In genomic region chr5:127096328-127096993, GRCh38 we compare ENCODE assay signal across 30 cellular contexts. TPM values are rescaled to one million over a fixed set of nuclear protein-coding genes. Genes with fewer than 3 reads are reported as not detected.
"Had no signal": no experiment of that assay in that cellular context is flagged by ENCODE, and none has a peak within 500 bp of the region (broad histone marks: within the 10 kb centered on the region; RNA-seq: fewer than 3 reads in every experiment).

No MANE protein-coding gene starts in this region.

- H3K27ac ChIP-seq: colonic mucosa, dorsolateral prefrontal cortex, pancreas, prostate gland, skin epidermis, uterus, VCaP had no signal

- H3K27me3 Mint-ChIP-seq: activated naive CD8-positive, alpha-beta T cell; naive B cell had no signal

- H3K9me3 Mint-ChIP-seq: effector memory CD8-positive, alpha-beta T cell; mesothelial cell of epicardium; naive B cell; T-helper 2 cell treated with Interferon-gamma antibody and Interleukin-4, amounts not matched to agents 5 μg/mL and 100 μg/mL, for 36 hours had no signal

- H3K4me3 Mint-ChIP-seq: activated naive CD8-positive, alpha-beta T cell; effector memory CD8-positive, alpha-beta T cell; mesothelial cell of epicardium; naive B cell; T-helper 2 cell treated with Interferon-gamma antibody and Interleukin-4, amounts not matched to agents 5 μg/mL and 100 μg/mL, for 36 hours; type B pancreatic cell had no signal

- H3K4me1 ChIP-seq: colonic mucosa, pancreas, prostate gland, uterus had no signal

- H3K36me3 Mint-ChIP-seq: activated naive CD8-positive, alpha-beta T cell; mesothelial cell of epicardium; naive B cell had no signal

- H3K9me3 ChIP-seq: colonic mucosa, pancreas, prostate gland, uterus had no signal

- DNase-seq: activated CD4-positive, alpha-beta T cell treated with anti-CD3 and anti-CD28 coated beads for 48 hours; activated CD4-positive, alpha-beta T cell treated with anti-CD3 and anti-CD28 coated beads, Interleukin-2, amount 50 U/mL, for 48 hours; activated CD8-positive, alpha-beta memory T cell treated with anti-CD3 and anti-CD28 coated beads for 24 hours; activated effector memory CD4-positive, alpha-beta T cell treated with Interleukin-2 at 50 U/mL for 16 hours; activated naive CD4-positive, alpha-beta T cell treated with Interleukin-2 at 50 U/mL for 16 hours; anterior cingulate cortex; colonic mucosa; dorsolateral prefrontal cortex; effector memory CD8-positive, alpha-beta T cell; head of caudate nucleus; hippocampal formation; naive B cell; nucleus accumbens; pancreas; retina; stimulated activated CD4-positive, alpha-beta T cell treated with anti-CD3 and anti-CD28 coated beads, Interleukin-12 subunit alpha, Interleukin-12 subunit beta, amount 100 ng/mL, for 4 hours; stimulated activated CD4-positive, alpha-beta T cell treated with anti-CD3 and anti-CD28 coated beads, Interleukin-4, amount 100 ng/mL, for 1 hour; stimulated activated naive CD8-positive, alpha-beta T cell treated with anti-CD3 and anti-CD28 coated beads, Interleukin-15, Interleukin-2, amounts not matched to agents 100 U/mL and 50 U/mL, for 24 hours; substantia nigra; uterus had no signal

- H3K27ac Mint-ChIP-seq: activated naive CD8-positive, alpha-beta T cell; effector memory CD8-positive, alpha-beta T cell; mesothelial cell of epicardium; naive B cell; T-helper 2 cell treated with Interferon-gamma antibody and Interleukin-4, amounts not matched to agents 5 μg/mL and 100 μg/mL, for 36 hours; type B pancreatic cell had no signal

- H3K27me3 ChIP-seq: colonic mucosa, pancreas, uterus had no signal

- H3K36me3 ChIP-seq: colonic mucosa, pancreas, prostate gland, uterus had no signal

- H3K4me3 ChIP-seq: colonic mucosa, dorsolateral prefrontal cortex, pancreas, prostate gland, skin epidermis, uterus had no signal

- H3K4me1 Mint-ChIP-seq: naive B cell had no signal

- ATAC-seq: activated CD4-positive, CD25-positive, alpha-beta regulatory T cell treated with anti-CD3 and anti-CD28 coated beads, Interleukin-2, amount 50 U/mL, for 24 hours; effector memory CD8-positive, alpha-beta T cell; pancreas; sciatic nerve; stimulated activated naive CD8-positive, alpha-beta T cell treated with anti-CD3 and anti-CD28 coated beads, Interleukin-15, Interleukin-2, amounts not matched to agents 100 U/mL and 50 U/mL, for 24 hours had no signal

RNA-seq across cellular contexts. Expression of gene C5orf63, which starts 23.2 kb away (rescaled TPM):
- polyA plus RNA-seq: neural cell had no signal
